Comparison of ENCODE assay signal across 11 cellular contexts in genomic region chr2:55420901-55421300, GRCh38. TPM values are rescaled to one million over a fixed set of nuclear protein-coding genes. Genes with fewer than 3 reads are reported as not detected.
DNase-seq lines count a peak whose midpoint lies in the region; ATAC-seq, FAIRE-seq and TF ChIP-seq lines count a peak whose summit lies in the region.
"Had no signal": no experiment of that assay in that cellular context is flagged by ENCODE, and none has a peak within 500 bp of the region (broad histone marks: within the 10 kb centered on the region; RNA-seq: fewer than 3 reads in every experiment).

No MANE protein-coding gene starts in this region.

- H3K4me2 ChIP-seq in GM12878 (ENCODE audit: control insufficient read depth, insufficient read depth) (peak overlapping the region; percentile 78), osteoblast (ENCODE audit: insufficient read depth, low read length) (peak overlapping the region; percentile 98)

- 15% methylated on average over 6 of the region's 6 CpGs for WGBS in GM12878 (ENCODE audit: insufficient coverage, insufficient replicate concordance, low lambda C conversion rate, missing lambda C conversion rate)

- intact Hi-C loops in GM12878 (cut with micrococcal nuclease; ENCODE audit: unreplicated experiment): no loop called here

- H3K27me3 ChIP-seq in GM06990 (replicated peaks; ENCODE audit: control insufficient read depth, insufficient read depth, low read length) (no peaks in the 10 kb centered on the region), GM12878 (replicated peaks in 1 of 2; ENCODE audit: control insufficient read depth in 2 of 2, insufficient read depth in 2 of 2, low read length in 1 of 2) (no peaks in the 10 kb centered on the region), osteoblast (ENCODE audit: insufficient read depth, low read length) (no peaks in the 10 kb centered on the region)
- H3K27me3 ChIP-seq: gastroesophageal sphincter had no signal

- no peak for TF ChIP-seq EP300 in GM12878 (IDR thresholded peaks at IDR 0.05; ENCODE audit: borderline replicate concordance in 1 of 2, control insufficient read depth in 1 of 2, low read depth in 2 of 2, low read length in 2 of 2)

- no peaks in the 10 kb centered on the region for H3K36me3 ChIP-seq in GM06990 (ENCODE audit: control insufficient read depth, insufficient read depth, low read length)
- no peaks in the 10 kb centered on the region for H3K36me3 ChIP-seq in GM12878 (ENCODE audit: control insufficient read depth in 2 of 2, insufficient read depth in 2 of 2, low read length in 1 of 2)
- H3K36me3 ChIP-seq in osteoblast (ENCODE audit: insufficient read depth, low read length): no peaks in the 10 kb centered on the region
- H3K36me3 ChIP-seq: gastroesophageal sphincter had no signal

- POLR2A ChIA-PET in GM12878 (lab: Charles Lee): no interaction called here

- H3K4me1 ChIP-seq in GM12878 (ENCODE audit: control insufficient read depth, insufficient read depth, low read length) (peaks cover under 1% of the 10 kb centered on the region; the same call in 1 of the 2 replicates), osteoblast (ENCODE audit: insufficient read depth, low read length) (peaks cover 17% of the 10 kb centered on the region)

- TF ChIP-seq POLR2A in GM12878 (IDR thresholded peaks at IDR 0.05; ENCODE audit: low read depth, low read length): no peak

- SMC1A ChIA-PET in GM12878 (lab: Charles Lee; ENCODE audit: uncharacterized antibody, unreplicated experiment): no interaction called here

- H2AFZ ChIP-seq in GM12878 (ENCODE audit: control insufficient read depth, low read depth, low read length): peak overlapping the region; percentile 68
- H2AFZ ChIP-seq in osteoblast (ENCODE audit: low read length): peak overlapping the region; percentile 94

- no peaks in the 10 kb centered on the region; the same call in 2 of the 3 replicates for H3K9me3 ChIP-seq in GM12878 (replicated peaks; ENCODE audit: control insufficient read depth, insufficient read depth, low read length)
- no peaks in the 10 kb centered on the region for H3K9me3 ChIP-seq in osteoblast (ENCODE audit: low read depth, low read length)
- H3K9me3 ChIP-seq: gastroesophageal sphincter had no signal

- FAIRE-seq in GM12878 (lab: Jason Lieb, UNC): no peak

- RAD21 ChIA-PET in GM12878 (lab: Charles Lee; ENCODE audit: unreplicated experiment): no interaction called here

- DNase-seq in GM06990 (ENCODE audit: extremely low read depth, insufficient read length): no peak
- no peak for DNase-seq in LNCaP clone FGC (ENCODE audit: low read depth)
- DNase-seq in GM12878 (ENCODE audit: low read depth, low spot score): no peak
- no peak for DNase-seq in osteoblast (ENCODE audit: insufficient read length, low spot score, missing footprints)
- DNase-seq in ureter (ENCODE audit: low spot score): no peak
- no peak for DNase-seq in dermis blood vessel endothelial cell
- DNase-seq in NCI-H1105 treated with DMSO at 0.1 percent for 48 hours (lab: John Stamatoyannopoulos, UW): no peak
- DNase-seq: H7, KG1 had no signal

- no peaks in the 10 kb centered on the region for H4K20me1 ChIP-seq in GM12878 (ENCODE audit: control insufficient read depth, insufficient read depth)
- no peaks in the 10 kb centered on the region for H4K20me1 ChIP-seq in osteoblast (ENCODE audit: insufficient read depth, low read length)

- CTCF ChIA-PET in GM12878 (lab: Yijun Ruan, JAX): interaction anchor here (1.0 kb wide), 1 partner anchor 9 kb away, joined by 3 read pairs; no protein-coding TSS in a partner anchor

- no TSS peak for BruUV-seq in GM12878 (replicated peaks; lab: Mats Ljungman, UMichigan)

- H3K4me3 ChIP-seq in GM06990 (replicated peaks; ENCODE audit: low read depth, low read length) (peak overlapping the region; percentile 98), LNCaP clone FGC (ENCODE audit: low read depth, low read length) (peak overlapping the region; percentile 68), GM12878 (no peak overlapping the region; the same call in 1 of the 2 replicates), osteoblast (ENCODE audit: insufficient read depth, low read length) (peak overlapping the region; percentile 92)

- TF ChIP-seq RAD21 in GM12878 (IDR thresholded peaks at IDR 0.05; ENCODE audit: insufficient read depth, low read depth, low read length): no peak

- in situ Hi-C loops in GM12878 (cut with MboI): no loop called here

- H3K9ac ChIP-seq in GM12878 (ENCODE audit: control insufficient read depth, insufficient read depth, low read length): peak overlapping the region; percentile 80

- H3K79me2 ChIP-seq in GM12878 (ENCODE audit: control insufficient read depth, insufficient read depth, low read length) (peaks cover 34% of the 10 kb centered on the region), osteoblast (ENCODE audit: insufficient read depth, low read length) (peaks cover 35% of the 10 kb centered on the region)

- no peak for ATAC-seq in GM12878
- ATAC-seq in HG03520 (IDR thresholded peaks at IDR 0.05; ENCODE audit: unreplicated experiment): no peak

- H3K27ac ChIP-seq in GM12878 (ENCODE audit: control insufficient read depth, insufficient read depth): no peak overlapping the region
- H3K27ac ChIP-seq in osteoblast (ENCODE audit: low read depth, low read length): no peak overlapping the region

- TF ChIP-seq CTCF in GM06990 (IDR thresholded peaks at IDR 0.05; ENCODE audit: insufficient read depth, low read length, poor library complexity, severe bottlenecking) (no peak), LNCaP clone FGC (IDR thresholded peaks at IDR 0.05; ENCODE audit: control insufficient read depth, extremely low read depth, insufficient read depth) (no peak), GM12878 (IDR thresholded peaks at IDR 0.05 in 2 of 3, conservative IDR thresholded peaks at IDR 0.05 in 1 of 3; ENCODE audit: control insufficient read depth in 2 of 3, extremely low read depth in 1 of 3, insufficient read depth in 1 of 3, low read depth in 3 of 3, low read length in 3 of 3) (no peak), osteoblast (IDR thresholded peaks at IDR 0.05; ENCODE audit: extremely low read depth, low read depth, low read length) (no peak)

TF ChIP-seq in GM12878, 131 proteins besides CTCF, POLR2A, EP300 and RAD21:
- TF ChIP-seq BHLHE40 (IDR thresholded peaks at IDR 0.05; ENCODE audit: borderline replicate concordance in 1 of 2, low read depth in 2 of 2, low read length in 1 of 2) (peak; percentile 26 to 42; a peak in 1 of 4 replicates), WRNIP1 (IDR thresholded peaks at IDR 0.05; ENCODE audit: borderline replicate concordance, low read depth, low read length) (no peak)

RNA-seq across cellular contexts. Expression of gene CCDC88A, which starts 1.2 kb away (rescaled TPM):
- 108 and 111 TPM in 2 replicates for total RNA-seq in GM12878 (2013; cell fraction: nucleolus; rRNA removed)
- total RNA-seq in GM12878 (2014; rRNA removed) (45.9 and 57.3 TPM in 2 replicates), GM12878 (2014; rRNA removed; fragmentation: Illumina TruSeq; extraction: Trizol) (71.6 and 74.9 TPM in 2 replicates), GM12878 (2021) (56.6 and 65.1 TPM in 2 replicates), osteoblast (54.3 and 55.1 TPM in 2 replicates), ureter (51.0 TPM), dermis blood vessel endothelial cell (51.6 and 75.4 TPM in 2 replicates)
- 13.6 TPM for polyA plus RNA-seq in GM12878 (2011; ENCODE audit: low read depth)
- polyA plus RNA-seq in GM12878 (2011; rRNA removed) (1.8 and 3.0 TPM in 2 replicates), GM12878 (2014; fragmentation: Illumina TruSeq; extraction: Trizol) (57.0 and 76.9 TPM in 2 replicates), GM12878 (2014; fragmentation: Nextera tagmentation; extraction: Ambion mirVana) (10 to 100 TPM; 27.7 to 30.2 TPM), GM12878 (2014; rRNA removed) (28.1 and 31.8 TPM in 2 replicates), GM12878 (2016; fragmentation: Nextera tagmentation; extraction: Ambion mirVana) (10 to 100 TPM; 45.8 to 52.4 TPM)
- 0.61 and 0.69 TPM in 2 replicates for polyA plus RNA-seq in GM12878 (2011; cell fraction: cytosol; rRNA removed)
- 1.9 and 2.4 TPM in 2 replicates for polyA plus RNA-seq in GM12878 (2011; cell fraction: nucleus; rRNA removed)
- polyA plus RNA-seq in GM12878 (2012): 18.4 and 20.1 TPM in 2 replicates
- polyA minus RNA-seq in GM12878 (2011; rRNA and poly(A)+ RNA removed): 2.1 and 3.9 TPM in 2 replicates
- 1.4 and 1.6 TPM in 2 replicates for polyA minus RNA-seq in GM12878 (2011; cell fraction: cytosol; rRNA and poly(A)+ RNA removed)
- polyA minus RNA-seq in GM12878 (2011; cell fraction: nucleus; rRNA and poly(A)+ RNA removed): 2.1 and 4.2 TPM in 2 replicates
